In the genomic region with DNA sequence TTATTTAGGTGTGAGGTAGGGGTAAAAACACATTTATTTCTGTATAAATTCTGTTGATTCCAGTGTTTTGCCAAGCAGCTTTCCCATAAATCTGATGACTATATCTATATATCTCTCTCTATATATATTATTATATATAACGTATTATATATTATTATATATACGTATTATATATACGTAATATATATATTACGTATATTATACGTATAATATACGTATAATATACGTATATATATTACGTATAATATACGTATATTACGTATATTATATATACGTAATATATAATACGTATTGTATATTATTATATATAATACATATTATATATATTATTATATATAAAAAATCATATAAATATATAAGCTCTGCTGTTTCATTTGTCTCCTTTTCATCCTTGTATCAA, we compare ENCODE assay signal across 33 cellular contexts.
"Had no signal": no experiment of that assay in that cellular context is flagged by ENCODE, and none has a peak within 500 bp of the region (broad histone marks: within the 10 kb centered on the region; RNA-seq: fewer than 3 reads in every experiment).

No MANE protein-coding gene starts in this region.

- H3K4me3 Mint-ChIP-seq: activated CD4-positive, alpha-beta memory T cell treated with anti-CD3 and anti-CD28 coated beads for 36 hours; activated naive CD4-positive, alpha-beta T cell treated with anti-CD3 and anti-CD28 coated beads for 36 hours; activated T-cell treated with anti-CD3 and anti-CD28 coated beads, Interleukin-2, amount 50 U/mL, for 4 hours; activated T-helper 1 cell treated with anti-CD3 and anti-CD28 coated beads, Interleukin-12 subunit alpha, Interleukin-12 subunit beta, Interleukin-2, Interleukin-4 antibody, amounts not matched to agents 30 ng/mL and 10 ng/mL and 1 ng/mL, durations not matched to agents 14 hours and 24 hours and 36 hours had no signal

- H3K9me3 Mint-ChIP-seq: activated CD4-positive, alpha-beta memory T cell treated with anti-CD3 and anti-CD28 coated beads for 36 hours; activated naive CD4-positive, alpha-beta T cell treated with anti-CD3 and anti-CD28 coated beads for 36 hours; activated T-cell treated with anti-CD3 and anti-CD28 coated beads, Interleukin-2, amount 50 U/mL, for 4 hours; activated T-helper 1 cell treated with anti-CD3 and anti-CD28 coated beads, Interleukin-12 subunit alpha, Interleukin-12 subunit beta, Interleukin-2, Interleukin-4 antibody, amounts not matched to agents 30 ng/mL and 10 ng/mL and 1 ng/mL, durations not matched to agents 14 hours and 24 hours and 36 hours had no signal

- H3K9me3 ChIP-seq: adrenal gland, body of pancreas, breast epithelium, SJCRH30 had no signal

- H3K9ac ChIP-seq: KMS-11 had no signal

- FAIRE-seq: astrocyte had no signal

- H3K36me3 Mint-ChIP-seq: activated CD4-positive, alpha-beta memory T cell treated with anti-CD3 and anti-CD28 coated beads for 36 hours; activated naive CD4-positive, alpha-beta T cell treated with anti-CD3 and anti-CD28 coated beads, Interleukin-2, amount 50 U/mL, for 72 hours had no signal

- H3K36me3 ChIP-seq: adrenal gland, breast epithelium, SJCRH30 had no signal

- H3K4me1 ChIP-seq: adrenal gland, body of pancreas, breast epithelium, SJCRH30 had no signal

- DNase-seq: activated CD4-positive, alpha-beta memory T cell treated with anti-CD3 and anti-CD28 coated beads for 36 hours; activated CD4-positive, alpha-beta T cell treated with anti-CD3 and anti-CD28 coated beads for 4 hours; activated CD4-positive, alpha-beta T cell treated with anti-CD3 and anti-CD28 coated beads, Interleukin-2, amount 50 U/mL, for 1 hour; activated CD4-positive, CD25-positive, alpha-beta regulatory T cell treated with anti-CD3 and anti-CD28 coated beads, Interleukin-2, amount 50 U/mL, for 72 hours; activated CD8-positive, alpha-beta memory T cell treated with anti-CD3 and anti-CD28 coated beads, Interleukin-2, amount 50 U/mL, for 4 hours; activated gamma-delta T cell treated with Interleukin-2 at 50 U/mL for 16 hours; activated naive CD4-positive, alpha-beta T cell treated with anti-CD3 and anti-CD28 coated beads for 36 hours; activated T-cell treated with anti-CD3 and anti-CD28 coated beads for 4 hours; activated T-cell treated with anti-CD3 and anti-CD28 coated beads, Interleukin-2, amount 50 U/mL, for 4 hours; adrenal gland; body of pancreas; cerebellar nuclear complex; MM.1S; MV-4-11; NCI-H1092; NCI-H1417; NCI-H146; NCI-H187 treated with DMSO at 0.1 percent for 48 hours; NCI-H2081; NCI-H345; NCI-H524 treated with DMSO at 0.1 percent for 48 hours; NCI-H748 treated with DMSO at 0.1 percent for 48 hours; NK-92 treated with Interleukin-12 subunit alpha and Interleukin-12 subunit beta, amount 100 ng/mL, for 24 hours; PC-9; SHP77; SJCRH30; T1000 had no signal

- H3K4me3 ChIP-seq: adrenal gland, body of pancreas, breast epithelium, PC-9, SJCRH30, SK-N-MC had no signal

- ATAC-seq: activated naive CD4-positive, alpha-beta T cell treated with anti-CD3 and anti-CD28 coated beads, Interleukin-2, amount 50 U/mL, for 72 hours; activated T-cell treated with anti-CD3 and anti-CD28 coated beads, Interleukin-2, amount 50 U/mL, for 4 hours; body of pancreas had no signal

- H3K27ac ChIP-seq: adrenal gland, body of pancreas, breast epithelium, KMS-11, PC-9, SJCRH30, SK-N-MC had no signal

- H3K27me3 Mint-ChIP-seq: activated CD4-positive, alpha-beta memory T cell treated with anti-CD3 and anti-CD28 coated beads for 36 hours had no signal

- H3K27ac Mint-ChIP-seq: activated CD4-positive, alpha-beta memory T cell treated with anti-CD3 and anti-CD28 coated beads for 36 hours; activated naive CD4-positive, alpha-beta T cell treated with anti-CD3 and anti-CD28 coated beads for 36 hours; activated naive CD4-positive, alpha-beta T cell treated with anti-CD3 and anti-CD28 coated beads, Interleukin-2, amount 50 U/mL, for 72 hours; activated T-helper 1 cell treated with anti-CD3 and anti-CD28 coated beads, Interleukin-12 subunit alpha, Interleukin-12 subunit beta, Interleukin-2, Interleukin-4 antibody, amounts not matched to agents 30 ng/mL and 10 ng/mL and 1 ng/mL, durations not matched to agents 14 hours and 24 hours and 36 hours had no signal
